Comparison of ENCODE assay signal across 1 cellular context in the genomic region with DNA sequence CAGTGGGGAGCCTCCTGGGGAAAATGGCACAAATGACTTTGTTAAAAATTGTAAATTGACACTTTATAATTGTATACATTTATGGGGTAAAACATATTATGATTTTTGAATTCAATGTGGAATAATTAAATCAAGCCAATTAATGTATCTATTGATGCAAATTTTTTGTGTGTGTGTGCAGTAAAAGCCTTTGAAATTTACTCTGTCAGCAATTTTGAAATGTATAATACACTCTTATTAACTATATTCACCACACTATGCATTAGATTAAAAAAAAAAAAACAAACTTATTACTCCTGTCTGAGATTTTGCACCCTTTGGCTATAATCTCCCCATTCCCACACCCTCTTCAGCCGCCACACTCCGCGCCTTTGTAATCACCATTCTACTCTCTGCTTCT.
TF ChIP-seq lines count a peak whose summit lies in the region.

No MANE protein-coding gene starts in this region.

TF ChIP-seq in K562, 482 proteins besides CTCF, POLR2A, EP300 and RAD21 (continued from another document):
- TF ChIP-seq SIN3A (IDR thresholded peaks at IDR 0.05; ENCODE audit: borderline replicate concordance in 2 of 2, control insufficient read depth in 1 of 2, low read depth in 2 of 2, low read length in 2 of 2) = no peak
- TF ChIP-seq NR4A1 (CRISPR knock-in tag; IDR thresholded peaks at IDR 0.05) = no peak
- TF ChIP-seq NR4A1 (tag; IDR thresholded peaks at IDR 0.05) = no peak
